10 cellular contexts compared by ENCODE assay signal in the genomic region with DNA sequence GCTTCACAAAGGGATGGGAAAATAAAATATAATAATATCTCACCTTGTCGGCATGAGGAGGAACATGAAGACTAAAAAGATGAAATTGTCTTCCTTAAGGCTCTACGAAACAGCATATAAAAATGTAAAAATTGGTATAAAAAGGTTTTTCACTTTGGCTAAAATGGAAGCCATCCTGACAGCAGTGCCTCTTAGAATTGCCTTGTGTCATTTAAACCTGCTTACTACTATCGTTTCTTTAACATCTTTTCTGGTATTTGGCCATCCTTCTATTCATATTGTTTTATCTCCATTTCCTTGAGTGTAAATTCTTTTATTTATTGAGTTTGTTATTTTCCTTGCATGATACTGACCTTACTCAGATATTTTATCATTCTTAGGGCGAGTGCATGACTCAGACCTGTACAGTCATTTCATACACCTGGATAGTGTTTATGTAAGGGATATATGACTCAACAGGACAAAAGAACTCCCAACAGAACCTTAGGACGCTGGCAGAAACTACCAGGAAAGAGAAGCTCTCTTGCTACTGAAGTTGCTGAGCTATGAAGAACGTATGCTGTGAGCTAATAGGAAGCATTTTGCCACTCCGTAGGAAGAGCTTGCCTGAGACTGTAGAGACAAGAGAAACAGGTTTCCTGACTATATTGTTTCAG. TPM values are rescaled to one million over a fixed set of nuclear protein-coding genes. Genes with fewer than 3 reads are reported as not detected.
DNase-seq lines count a peak whose midpoint lies in the region; ATAC-seq and TF ChIP-seq lines count a peak whose summit lies in the region.
"Had no signal": no experiment of that assay in that cellular context is flagged by ENCODE, and none has a peak within 500 bp of the region (broad histone marks: within the 10 kb centered on the region; RNA-seq: fewer than 3 reads in every experiment).

No MANE protein-coding gene starts in this region.

- H3K27me3 ChIP-seq in Caco-2 (replicated peaks; ENCODE audit: control insufficient read depth, insufficient read depth, low read length), result no peaks in the 10 kb centered on the region
- no peaks in the 10 kb centered on the region for H3K27me3 ChIP-seq in colonic mucosa
- H3K27me3 ChIP-seq in mucosa of rectum (ENCODE audit: control insufficient read depth in 2 of 2, insufficient read depth in 2 of 2, low read length in 2 of 2), result no peaks in the 10 kb centered on the region
- H3K27me3 ChIP-seq in thyroid gland, result no peaks in the 10 kb centered on the region

- H3K4me3 Mint-ChIP-seq in Caco-2 (ENCODE audit: unreplicated experiment), result peak overlapping the region; percentile 63

- no peak for TF ChIP-seq CTCF in Caco-2 (IDR thresholded peaks at IDR 0.05; ENCODE audit: insufficient read depth in 1 of 2, low read depth in 1 of 2, low read length in 1 of 2, severe bottlenecking in 1 of 2, unreplicated experiment in 1 of 2)
- TF ChIP-seq CTCF in colonic mucosa (IDR thresholded peaks at IDR 0.05), result no peak
- no peak for TF ChIP-seq CTCF in thyroid gland (IDR thresholded peaks at IDR 0.05)

- peak overlapping the region; percentile 93 for H3K27ac Mint-ChIP-seq in Caco-2 (ENCODE audit: unreplicated experiment)

- intact Hi-C loops in Caco-2 (cut with micrococcal nuclease; ENCODE audit: unreplicated experiment) (loop anchor here (2.0 kb wide), 1 partner anchor 28 kb away; no protein-coding TSS in a partner anchor), colonic mucosa (cut with DNase I) (no loop called here), thyroid gland (cut with DNase I) (no loop called here)

- WGBS in thyroid gland, 2 donors, result 58 to 71% methylated on average over 7 of the region's 7 CpGs

- H3K4me3 ChIP-seq in Caco-2 (ENCODE audit: low read depth, low read length) (no peak overlapping the region), colonic mucosa (no peak overlapping the region), mucosa of rectum (ENCODE audit: low read length in 2 of 2) (peak overlapping the region; percentile 18 to 39), thyroid gland (replicated peaks in 1 of 3) (no peak overlapping the region)

- POLR2A ChIA-PET in Caco-2 (lab: Charles Lee), result interaction anchor here (0.6 kb wide), 1 partner anchor 29 kb away, joined by 3 read pairs; no protein-coding TSS in a partner anchor

- peaks cover 16% of the 10 kb centered on the region for H3K36me3 Mint-ChIP-seq in Caco-2 (ENCODE audit: insufficient read depth, unreplicated experiment)

- H3K9ac ChIP-seq in colonic mucosa (ENCODE audit: low read depth in 2 of 2, low read length in 2 of 2), result peak overlapping the region in 1 of 2 donors; percentile 71
- H3K9ac ChIP-seq in mucosa of rectum (ENCODE audit: low read depth in 1 of 2, low read length in 2 of 2), result peak overlapping the region in 1 of 2 donors; percentile 74

- H3K9me3 ChIP-seq in Caco-2 (no peaks in the 10 kb centered on the region), colonic mucosa (no peaks in the 10 kb centered on the region), mucosa of rectum (ENCODE audit: control insufficient read depth in 2 of 2, low read length in 2 of 2) (no peaks in the 10 kb centered on the region), thyroid gland (no peaks in the 10 kb centered on the region)

- TF ChIP-seq POLR2A in thyroid gland (IDR thresholded peaks at IDR 0.05) (no peak), GM18505 (IDR thresholded peaks at IDR 0.05; ENCODE audit: borderline replicate concordance, extremely low read depth, insufficient read depth, insufficient read length) (no peak)

- H3K27ac ChIP-seq in colonic mucosa (peak overlapping the region; percentile 93), mucosa of rectum (ENCODE audit: low read depth in 2 of 2, low read length in 2 of 2) (peak overlapping the region; percentile 86 to 98), thyroid gland (no peak overlapping the region)

- no peaks in the 10 kb centered on the region for H3K9me3 Mint-ChIP-seq in Caco-2 (ENCODE audit: unreplicated experiment)

- ATAC-seq in GM18505 (IDR thresholded peaks at IDR 0.05; ENCODE audit: unreplicated experiment), result no peak

- DNase-seq in Caco-2, result peak; percentile 54 to 63
- peak; percentile 95 for DNase-seq in M059J (ENCODE audit: low read depth)
- DNase-seq in colonic mucosa, result peak; percentile 68
- no peak for DNase-seq in hypothalamus (lab: John Stamatoyannopoulos, UW)
- DNase-seq in thyroid gland, result no peak
- no peak for DNase-seq in stimulated activated naive CD4-positive, alpha-beta T cell treated with Interleukin-2 at 50 U/mL for 16 hours (lab: John Stamatoyannopoulos, UW)
- DNase-seq: DMS79 treated with DMSO at 0.1 percent for 48 hours, NCI-H1105 treated with DMSO at 0.1 percent for 48 hours had no signal

- CTCF ChIA-PET in Caco-2 (lab: Charles Lee), result interaction anchor here (0.6 to 1.9 kb wide), 2 partner anchors 20 to 31 kb away, joined by 3 to 7 read pairs; no protein-coding TSS in a partner anchor

- no peaks in the 10 kb centered on the region for H3K36me3 ChIP-seq in Caco-2 (ENCODE audit: control insufficient read depth, insufficient read depth, low read length)
- H3K36me3 ChIP-seq in colonic mucosa, result no peaks in the 10 kb centered on the region
- no peaks in the 10 kb centered on the region for H3K36me3 ChIP-seq in mucosa of rectum (ENCODE audit: control insufficient read depth in 2 of 2, insufficient read depth in 2 of 2, low read length in 2 of 2)
- no peaks in the 10 kb centered on the region for H3K36me3 ChIP-seq in thyroid gland

- peaks cover 24% of the 10 kb centered on the region for H3K4me1 Mint-ChIP-seq in Caco-2 (ENCODE audit: low read depth, unreplicated experiment)

- no peaks in the 10 kb centered on the region for H3K27me3 Mint-ChIP-seq in Caco-2 (ENCODE audit: insufficient read depth, unreplicated experiment)

- peaks cover 56% of the 10 kb centered on the region for H3K4me1 ChIP-seq in Caco-2
- H3K4me1 ChIP-seq in colonic mucosa, result peaks cover 4% of the 10 kb centered on the region
- peaks cover 12 to 40% of the 10 kb centered on the region in 2 donors for H3K4me1 ChIP-seq in mucosa of rectum (ENCODE audit: control insufficient read depth in 2 of 2, insufficient read depth in 2 of 2, low read length in 2 of 2)
- H3K4me1 ChIP-seq in thyroid gland, result peaks cover 9 to 12% of the 10 kb centered on the region in 2 donors

- BruUV-seq in Caco-2 (replicated peaks; lab: Mats Ljungman, UMichigan), result no TSS peak

RNA-seq across cellular contexts. Expression of a gene that starts 5.8 kb away (rescaled TPM):
- total RNA-seq in Caco-2 (2022) (13.9 and 17.5 TPM in 2 replicates), colonic mucosa (10 to 100 TPM; 17.5 to 23.5 TPM), thyroid gland (10 to 100 TPM; 16.9 to 30.3 (median 22.8) TPM)
- total RNA-seq in M059J (2014; rRNA removed; shearing (Covaris generic)), result 30.7 and 31.8 TPM in 2 replicates

Comparison
In these comparisons a context has a peak if more than half of its experiments do, and no peak if none do; other contexts are left out.
1. DNase-seq: peak in Caco-2 (2 of 2), M059J (single experiment) and colonic mucosa (single experiment); none in hypothalamus (0 of 51), thyroid gland (0 of 2) and stimulated activated naive CD4-positive, alpha-beta T cell treated with Interleukin-2 at 50 U/mL for 16 hours (single experiment).
2. H3K4me3 ChIP-seq: peak in mucosa of rectum (2 of 2); none in Caco-2 (single experiment), colonic mucosa (single experiment) and thyroid gland (0 of 3).
3. H3K27ac ChIP-seq: peak in colonic mucosa (single experiment) and mucosa of rectum (2 of 2); none in thyroid gland (0 of 3).